11 cellular contexts compared by ENCODE assay signal in genomic region chr2:8277921-8278571, GRCh38.
A peak's percentile ranks its signal among the peaks of the same experiment; 100 is the strongest.
DNase-seq lines count a peak whose midpoint lies in the region; ATAC-seq and TF ChIP-seq lines count a peak whose summit lies in the region.
"Had no signal": no experiment of that assay in that cellular context is flagged by ENCODE, and none has a peak within 500 bp of the region (broad histone marks: within the 10 kb centered on the region; RNA-seq: fewer than 3 reads in every experiment).

No MANE protein-coding gene starts in this region.

- POLR2A ChIA-PET in GM10248 (lab: Yijun Ruan, JAX) = interaction anchor here (0.5 kb wide), 1 partner anchor 128 kb away, joined by 4 read pairs; no protein-coding TSS in a partner anchor

- H3K4me2 ChIP-seq in OCI-LY3 (ENCODE audit: low read length) = peak overlapping the region; percentile 74

- CTCF ChIA-PET in GM10248 (lab: Yijun Ruan, JAX) = interaction anchor here (1.1 to 1.9 kb wide), 4 partner anchors 9 to 60 kb away, joined by 3 to 10 read pairs (median 4); no protein-coding TSS in a partner anchor

- H3K9me3 ChIP-seq in OCI-LY3 (ENCODE audit: insufficient read depth, low read length) = peaks cover 12% of the 10 kb centered on the region
- H3K9me3 ChIP-seq: body of pancreas had no signal

- H3K9ac ChIP-seq in OCI-LY3 (ENCODE audit: low read length) = peak overlapping the region; percentile 46

- peak overlapping the region; percentile 90 for H2AFZ ChIP-seq in OCI-LY3 (ENCODE audit: low read depth, low read length)

- H3K4me1 ChIP-seq in OCI-LY3 (ENCODE audit: low read length) = peaks cover 17% of the 10 kb centered on the region
- H3K4me1 ChIP-seq: body of pancreas had no signal

- H3K27ac ChIP-seq in OCI-LY3 (ENCODE audit: low read length) = no peak overlapping the region
- H3K27ac ChIP-seq: body of pancreas had no signal

- TF ChIP-seq CTCF in GM10248 (IDR thresholded peaks at IDR 0.05; ENCODE audit: control extremely low read depth, extremely low read depth, low read depth, missing control alignments) (no peak), OCI-LY3 (IDR thresholded peaks at IDR 0.05; ENCODE audit: low read depth, low read length) (no peak)

- H3K36me3 ChIP-seq in OCI-LY3 (replicated peaks; ENCODE audit: low read depth, low read length) = no peaks in the 10 kb centered on the region

- H3K4me3 ChIP-seq in OCI-LY3 (ENCODE audit: low read length) = peak overlapping the region; percentile 45
- H3K4me3 ChIP-seq: body of pancreas had no signal

- H3K27me3 ChIP-seq in OCI-LY3 (ENCODE audit: low read depth, low read length) = peaks cover 5% of the 10 kb centered on the region; the same call in 1 of the 2 replicates
- H3K27me3 ChIP-seq: body of pancreas had no signal

- ATAC-seq in GM21576 (IDR thresholded peaks at IDR 0.05; ENCODE audit: unreplicated experiment) = peak; percentile 63
- ATAC-seq: body of pancreas had no signal

- H3K79me2 ChIP-seq in OCI-LY3 (ENCODE audit: low read length) = no peaks in the 10 kb centered on the region

- DNase-seq in GM10248 (ENCODE audit: extremely low spot score) (peak; percentile 26), midbrain (lab: John Stamatoyannopoulos, UW) (peak; percentile 42), NCI-H2227 (lab: John Stamatoyannopoulos, UW; ENCODE audit: unreplicated experiment) (no peak), NCI-H1092 treated with DMSO at 0.1 percent for 48 hours (lab: John Stamatoyannopoulos, UW) (no peak), D341Med (ENCODE audit: low spot score) (no peak)
- no peak for DNase-seq in NK-92 treated with Interleukin-12 subunit alpha and Interleukin-12 subunit beta, amount 100 ng/mL, for 24 hours (lab: John Stamatoyannopoulos, UW)
- DNase-seq: body of pancreas, GDM1, kidney had no signal

- H4K20me1 ChIP-seq in OCI-LY3 (ENCODE audit: insufficient read depth, low read length) = no peaks in the 10 kb centered on the region

Comparison
In these comparisons a context has a peak if more than half of its experiments do, and no peak if none do; other contexts are left out.
1. DNase-seq: peak in GM10248 (single experiment) and midbrain (single experiment); none in NCI-H2227 (single experiment), NCI-H1092 treated with DMSO at 0.1 percent for 48 hours (single experiment), NK-92 treated with Interleukin-12 subunit alpha and Interleukin-12 subunit beta, amount 100 ng/mL, for 24 hours (single experiment) and D341Med (single experiment).